Comparison of ENCODE assay signal across 24 cellular contexts in genomic region chr14:38389666-38390065, GRCh38.
DNase-seq lines count a peak whose midpoint lies in the region; TF ChIP-seq lines count a peak whose summit lies in the region.
"Had no signal": no experiment of that assay in that cellular context is flagged by ENCODE, and none has a peak within 500 bp of the region (broad histone marks: within the 10 kb centered on the region; RNA-seq: fewer than 3 reads in every experiment).

No MANE protein-coding gene starts in this region.

- H3K36me3 ChIP-seq in tibial nerve: no peaks in the 10 kb centered on the region
- H3K36me3 ChIP-seq: BLaER1, esophagus squamous epithelium, thoracic aorta had no signal

- H3K27me3 ChIP-seq in tibial nerve: no peaks in the 10 kb centered on the region
- H3K27me3 ChIP-seq: BLaER1, esophagus squamous epithelium had no signal

- H3K4me3 ChIP-seq in choroid plexus epithelial cell (ENCODE audit: low read depth, low read length): no peak overlapping the region
- no peak overlapping the region for H3K4me3 ChIP-seq in tibial nerve
- H3K4me3 ChIP-seq: BLaER1, esophagus squamous epithelium, thoracic aorta had no signal

- no peak overlapping the region for H3K27ac ChIP-seq in tibial nerve
- H3K27ac ChIP-seq: BLaER1, esophagus squamous epithelium, thoracic aorta had no signal

- 76 to 86% methylated on average over 2 of the region's 2 CpGs for WGBS in tibial nerve, 2 donors

- no peak for TF ChIP-seq CTCF in choroid plexus epithelial cell (conservative IDR thresholded peaks at IDR 0.05; ENCODE audit: low read depth, low read length)
- no peak for TF ChIP-seq CTCF in tibial nerve (IDR thresholded peaks at IDR 0.05)

- H3K4me1 ChIP-seq in tibial nerve: peaks cover 0 to 3% (median 0%) of the 10 kb centered on the region in 4 donors
- H3K4me1 ChIP-seq: esophagus squamous epithelium had no signal

- DNase-seq in NCI-H2171 treated with DMSO at 0.1 percent for 48 hours (lab: John Stamatoyannopoulos, UW) (peak; percentile 34), NCI-H2171 (lab: John Stamatoyannopoulos, UW) (no peak), LHCN-M2 (ENCODE audit: low read depth) (peak; percentile 47), choroid plexus epithelial cell (ENCODE audit: low read depth) (peak; percentile 43), DMS79 (lab: John Stamatoyannopoulos, UW) (no peak), tibial nerve (ENCODE audit: low spot score in 2 of 2) (no peak), foreskin melanocyte (no peak)
- DNase-seq in activated CD4-positive, alpha-beta T cell treated with anti-CD3 and anti-CD28 coated beads for 1 hour: no peak
- DNase-seq: 8988T; activated CD8-positive, alpha-beta memory T cell treated with anti-CD3 and anti-CD28 coated beads, Interleukin-2, amount 50 U/mL, for 48 hours; activated naive CD8-positive, alpha-beta T cell treated with anti-CD3 and anti-CD28 coated beads, Interleukin-2, amount 10 ng/mL, durations not matched to agents 7 days and 5 days; COR-L47; effector memory CD4-positive, alpha-beta T cell; esophagus squamous epithelium; naive thymus-derived CD8-positive, alpha-beta T cell; NCI-H2081; NCI-H526 treated with DMSO at 0.1 percent for 48 hours; SK-N-SH; small intestine; stimulated activated CD4-positive, alpha-beta T cell treated with anti-CD3 and anti-CD28 coated beads, Interleukin-2, amount 100 ng/mL, for 48 hours; stimulated activated naive CD4-positive, alpha-beta T cell treated with Interleukin-2 at 50 U/mL for 16 hours; T-helper 9 cell had no signal

- H3K9me3 ChIP-seq in tibial nerve: no peaks in the 10 kb centered on the region
- H3K9me3 ChIP-seq: BLaER1, esophagus squamous epithelium, SK-N-SH, thoracic aorta had no signal

- no peak for TF ChIP-seq EP300 in tibial nerve (IDR thresholded peaks at IDR 0.05)

- TF ChIP-seq POLR2A in tibial nerve (IDR thresholded peaks at IDR 0.05): no peak

Comparison
In these comparisons a context has a peak if more than half of its experiments do, and no peak if none do; other contexts are left out.
1. DNase-seq: peak in NCI-H2171 treated with DMSO at 0.1 percent for 48 hours (single experiment), LHCN-M2 (single experiment) and choroid plexus epithelial cell (single experiment); none in NCI-H2171 (single experiment), DMS79 (single experiment), tibial nerve (0 of 2), foreskin melanocyte (single experiment) and activated CD4-positive, alpha-beta T cell treated with anti-CD3 and anti-CD28 coated beads for 1 hour (single experiment).